ENCODE assay signal across 10 cellular contexts in genomic region chr6:34143196-34143883, GRCh38. TPM values are rescaled to one million over a fixed set of nuclear protein-coding genes. Genes with fewer than 3 reads are reported as not detected.
DNase-seq lines count a peak whose midpoint lies in the region; ATAC-seq and TF ChIP-seq lines count a peak whose summit lies in the region.
"Had no signal": no experiment of that assay in that cellular context is flagged by ENCODE, and none has a peak within 500 bp of the region (broad histone marks: within the 10 kb centered on the region; RNA-seq: fewer than 3 reads in every experiment).

No MANE protein-coding gene starts in this region.

- H3K9me2 ChIP-seq in GM23338 (ENCODE audit: insufficient read depth), result no peaks in the 10 kb centered on the region

- peaks cover 21% of the 10 kb centered on the region for H3F3A ChIP-seq in GM23338 (replicated peaks; ENCODE audit: low read depth)

- no peaks in the 10 kb centered on the region for H4K20me1 ChIP-seq in GM23338 (replicated peaks; ENCODE audit: insufficient read depth)

- H3K36me3 ChIP-seq in BE2C, result no peaks in the 10 kb centered on the region
- H3K36me3 ChIP-seq in GM23338 (ENCODE audit: insufficient read depth), result no peaks in the 10 kb centered on the region

- H2AFZ ChIP-seq in GM23338, result no peak overlapping the region

- H3K27ac Mint-ChIP-seq in GM23338, result no peak overlapping the region
- no peak overlapping the region for H3K27ac Mint-ChIP-seq in chondrocyte (ENCODE audit: unreplicated experiment)
- no peak overlapping the region for H3K27ac Mint-ChIP-seq in naive thymus-derived CD8-positive, alpha-beta T cell
- H3K27ac Mint-ChIP-seq: activated T-helper 1 cell treated with anti-CD3 and anti-CD28 coated beads, Interleukin-12 subunit alpha, Interleukin-12 subunit beta, Interleukin-2, Interleukin-4 antibody, amounts not matched to agents 30 ng/mL and 10 ng/mL and 1 ng/mL, durations not matched to agents 14 hours and 24 hours and 36 hours had no signal

- peak overlapping the region; percentile 56; the same call in 1 of the 2 replicates for H3K4me3 ChIP-seq in BE2C (ENCODE audit: low read depth, low read length)
- peak overlapping the region; percentile 88 for H3K4me3 ChIP-seq in GM23338
- no peak overlapping the region for H3K4me3 ChIP-seq in lower leg skin (ENCODE audit: low read depth, poor library complexity, severe bottlenecking)

- peaks cover 20% of the 10 kb centered on the region; the same call in 1 of the 2 replicates for H3K79me2 ChIP-seq in GM23338 (replicated peaks; ENCODE audit: insufficient read depth)

- POLR2A ChIA-PET in naive thymus-derived CD8-positive, alpha-beta T cell (lab: Charles Lee), result no interaction called here

- H3K9me3 ChIP-seq in BE2C, result no peaks in the 10 kb centered on the region

- DNase-seq in BE2C (no peak), GM23338 (ENCODE audit: low spot score) (no peak), chondrocyte (ENCODE audit: low spot score) (peak; percentile 77), GOT3 (lab: John Stamatoyannopoulos, UW) (no peak), lower leg skin (ENCODE audit: low spot score in 2 of 2) (no peak), kidney tubule cell (ENCODE audit: low spot score) (no peak), NCI-H69 (lab: John Stamatoyannopoulos, UW) (no peak)
- DNase-seq in naive thymus-derived CD8-positive, alpha-beta T cell, result no peak

- no peak overlapping the region for H3K27ac ChIP-seq in GM23338 (ENCODE audit: low read depth)

- H3K36me3 Mint-ChIP-seq in GM23338 (ENCODE audit: low read depth), result peaks cover 3% of the 10 kb centered on the region; the same call in 1 of the 3 replicates
- H3K36me3 Mint-ChIP-seq in chondrocyte (ENCODE audit: low read depth), result no peaks in the 10 kb centered on the region
- peaks cover 0 to 3% (median 0%) of the 10 kb centered on the region in 3 donors for H3K36me3 Mint-ChIP-seq in naive thymus-derived CD8-positive, alpha-beta T cell

- H3K4me1 ChIP-seq in BE2C (no peaks in the 10 kb centered on the region; the same call in 1 of the 2 replicates), GM23338 (ENCODE audit: insufficient read depth) (peaks cover 60% of the 10 kb centered on the region)

- TF ChIP-seq CTCF in BE2C (IDR thresholded peaks at IDR 0.05; ENCODE audit: low read depth, low read length) (no peak), GM23338 (conservative IDR thresholded peaks at IDR 0.05; ENCODE audit: low read depth in 2 of 2) (no peak), chondrocyte (IDR thresholded peaks at IDR 0.05) (no peak), lower leg skin (IDR thresholded peaks at IDR 0.05) (no peak)

- no peak; the same call in 2 of the 3 replicates for ATAC-seq in GM23338
- ATAC-seq in naive thymus-derived CD8-positive, alpha-beta T cell, result no peak

- H3K4me3 Mint-ChIP-seq in GM23338, result peak overlapping the region; percentile 75
- no peak overlapping the region for H3K4me3 Mint-ChIP-seq in chondrocyte (ENCODE audit: unreplicated experiment)
- H3K4me3 Mint-ChIP-seq in naive thymus-derived CD8-positive, alpha-beta T cell, result peak overlapping the region; percentile 53 to 85 (median 70)
- H3K4me3 Mint-ChIP-seq: activated T-helper 1 cell treated with anti-CD3 and anti-CD28 coated beads, Interleukin-12 subunit alpha, Interleukin-12 subunit beta, Interleukin-2, Interleukin-4 antibody, amounts not matched to agents 30 ng/mL and 10 ng/mL and 1 ng/mL, durations not matched to agents 14 hours and 24 hours and 36 hours had no signal

- WGBS in lower leg skin, 2 donors, result 50 to 59% methylated on average over 21 to 22 of the region's 23 CpGs

- H3K9me3 Mint-ChIP-seq in GM23338 (no peaks in the 10 kb centered on the region), chondrocyte (ENCODE audit: low read depth) (no peaks in the 10 kb centered on the region)
- H3K9me3 Mint-ChIP-seq in naive thymus-derived CD8-positive, alpha-beta T cell, result no peaks in the 10 kb centered on the region
- H3K9me3 Mint-ChIP-seq: activated T-helper 1 cell treated with anti-CD3 and anti-CD28 coated beads, Interleukin-12 subunit alpha, Interleukin-12 subunit beta, Interleukin-2, Interleukin-4 antibody, amounts not matched to agents 30 ng/mL and 10 ng/mL and 1 ng/mL, durations not matched to agents 14 hours and 24 hours and 36 hours had no signal

- no peak for TF ChIP-seq POLR2A in lower leg skin (IDR thresholded peaks at IDR 0.05)

- peaks cover 68% of the 10 kb centered on the region for H3K4me1 Mint-ChIP-seq in GM23338
- peaks cover 11% of the 10 kb centered on the region for H3K4me1 Mint-ChIP-seq in chondrocyte (ENCODE audit: low read depth)
- H3K4me1 Mint-ChIP-seq in naive thymus-derived CD8-positive, alpha-beta T cell, result peaks cover 13 to 25% (median 23%) of the 10 kb centered on the region in 4 donors

- peak overlapping the region; percentile 95 for H3K4me2 ChIP-seq in GM23338

- peaks cover 28% of the 10 kb centered on the region for H3K27me3 ChIP-seq in BE2C
- H3K27me3 ChIP-seq in GM23338 (ENCODE audit: insufficient read depth), result peaks cover 50% of the 10 kb centered on the region

- peaks cover 42% of the 10 kb centered on the region for H3K27me3 Mint-ChIP-seq in GM23338 (ENCODE audit: insufficient read depth, low read depth, poor library complexity)
- peaks cover 38% of the 10 kb centered on the region for H3K27me3 Mint-ChIP-seq in chondrocyte (ENCODE audit: low read depth)
- peaks cover 31 to 61% (median 48%) of the 10 kb centered on the region in 5 donors for H3K27me3 Mint-ChIP-seq in naive thymus-derived CD8-positive, alpha-beta T cell

- intact Hi-C loops in lower leg skin (cut with DNase I; ENCODE audit: low total_unique reads), result no loop called here

TF ChIP-seq in GM23338, 12 proteins besides CTCF, POLR2A, EP300 and RAD21 (continues in another document):
- TF ChIP-seq EZH2phosphoT487 (IDR thresholded peaks at IDR 0.05; ENCODE audit: unreplicated experiment) (no peak), ZNF114 (CRISPR knock-in tag; IDR thresholded peaks at IDR 0.05) (no peak), ZNF331 (CRISPR knock-in tag; IDR thresholded peaks at IDR 0.05; ENCODE audit: low read depth) (no peak), NANOG (IDR thresholded peaks at IDR 0.05; ENCODE audit: borderline replicate concordance) (no peak), STAT1 (IDR thresholded peaks at IDR 0.05; ENCODE audit: unreplicated experiment) (no peak), JUNB (IDR thresholded peaks at IDR 0.05; ENCODE audit: unreplicated experiment) (no peak), ETS1 (IDR thresholded peaks at IDR 0.05) (no peak), POLR2AphosphoS5 (IDR thresholded peaks at IDR 0.05; ENCODE audit: low read depth) (no peak), CREB1 (CRISPR knock-in tag; IDR thresholded peaks at IDR 0.05; ENCODE audit: low read depth) (no peak)
- TF ChIP-seq, protein P1, sequence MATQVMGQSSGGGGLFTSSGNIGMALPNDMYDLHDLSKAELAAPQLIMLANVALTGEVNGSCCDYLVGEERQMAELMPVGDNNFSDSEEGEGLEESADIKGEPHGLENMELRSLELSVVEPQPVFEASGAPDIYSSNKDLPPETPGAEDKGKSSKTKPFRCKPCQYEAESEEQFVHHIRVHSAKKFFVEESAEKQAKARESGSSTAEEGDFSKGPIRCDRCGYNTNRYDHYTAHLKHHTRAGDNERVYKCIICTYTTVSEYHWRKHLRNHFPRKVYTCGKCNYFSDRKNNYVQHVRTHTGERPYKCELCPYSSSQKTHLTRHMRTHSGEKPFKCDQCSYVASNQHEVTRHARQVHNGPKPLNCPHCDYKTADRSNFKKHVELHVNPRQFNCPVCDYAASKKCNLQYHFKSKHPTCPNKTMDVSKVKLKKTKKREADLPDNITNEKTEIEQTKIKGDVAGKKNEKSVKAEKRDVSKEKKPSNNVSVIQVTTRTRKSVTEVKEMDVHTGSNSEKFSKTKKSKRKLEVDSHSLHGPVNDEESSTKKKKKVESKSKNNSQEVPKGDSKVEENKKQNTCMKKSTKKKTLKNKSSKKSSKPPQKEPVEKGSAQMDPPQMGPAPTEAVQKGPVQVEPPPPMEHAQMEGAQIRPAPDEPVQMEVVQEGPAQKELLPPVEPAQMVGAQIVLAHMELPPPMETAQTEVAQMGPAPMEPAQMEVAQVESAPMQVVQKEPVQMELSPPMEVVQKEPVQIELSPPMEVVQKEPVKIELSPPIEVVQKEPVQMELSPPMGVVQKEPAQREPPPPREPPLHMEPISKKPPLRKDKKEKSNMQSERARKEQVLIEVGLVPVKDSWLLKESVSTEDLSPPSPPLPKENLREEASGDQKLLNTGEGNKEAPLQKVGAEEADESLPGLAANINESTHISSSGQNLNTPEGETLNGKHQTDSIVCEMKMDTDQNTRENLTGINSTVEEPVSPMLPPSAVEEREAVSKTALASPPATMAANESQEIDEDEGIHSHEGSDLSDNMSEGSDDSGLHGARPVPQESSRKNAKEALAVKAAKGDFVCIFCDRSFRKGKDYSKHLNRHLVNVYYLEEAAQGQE (IDR thresholded peaks at IDR 0.05; ENCODE audit: unreplicated experiment), result no peak

RNA-seq across cellular contexts. Expression of gene GRM4, which starts 2.5 kb away (rescaled TPM):
- polyA plus RNA-seq in BE2C (2012; ENCODE audit: insufficient read depth, insufficient read length, low read depth), result 0.79 TPM
- 24.4 and 30.6 TPM in 2 replicates for total RNA-seq in GM23338 (2014; rRNA removed; shearing (Covaris generic))
- polyA plus RNA-seq in GM23338 (2016; fragmentation: Nextera tagmentation; extraction: Ambion mirVana), result 7.0 and 8.7 TPM in 2 replicates
- total RNA-seq in chondrocyte (0.26 to 0.92 TPM (median 0.27 TPM) in 3 replicates), lower leg skin (under 1 TPM in 1 of 4 donors, not detected in 3; 0.19 TPM)
- not detected for total RNA-seq in naive thymus-derived CD8-positive, alpha-beta T cell
- not detected for polyA plus RNA-seq in naive thymus-derived CD8-positive, alpha-beta T cell
- total RNA-seq: activated T-helper 1 cell treated with anti-CD3 and anti-CD28 coated beads, Interleukin-12 subunit alpha, Interleukin-12 subunit beta, Interleukin-2, Interleukin-4 antibody, amounts not matched to agents 30 ng/mL and 10 ng/mL and 1 ng/mL, durations not matched to agents 14 hours and 24 hours and 36 hours; subcutaneous adipose tissue had no signal

Comparison
In these comparisons a context has a peak if more than half of its experiments do, and no peak if none do; other contexts are left out.
1. RNA of gene GRM4, which starts 2.5 kb away (total RNA-seq): 24.4 to 30.6 TPM in GM23338; 0.26 to 0.92 TPM in chondrocyte, 0.19 TPM in lower leg skin and not detected in naive thymus-derived CD8-positive, alpha-beta T cell; every median in the first group is over 10 times any median in the second.